In the genomic region with DNA sequence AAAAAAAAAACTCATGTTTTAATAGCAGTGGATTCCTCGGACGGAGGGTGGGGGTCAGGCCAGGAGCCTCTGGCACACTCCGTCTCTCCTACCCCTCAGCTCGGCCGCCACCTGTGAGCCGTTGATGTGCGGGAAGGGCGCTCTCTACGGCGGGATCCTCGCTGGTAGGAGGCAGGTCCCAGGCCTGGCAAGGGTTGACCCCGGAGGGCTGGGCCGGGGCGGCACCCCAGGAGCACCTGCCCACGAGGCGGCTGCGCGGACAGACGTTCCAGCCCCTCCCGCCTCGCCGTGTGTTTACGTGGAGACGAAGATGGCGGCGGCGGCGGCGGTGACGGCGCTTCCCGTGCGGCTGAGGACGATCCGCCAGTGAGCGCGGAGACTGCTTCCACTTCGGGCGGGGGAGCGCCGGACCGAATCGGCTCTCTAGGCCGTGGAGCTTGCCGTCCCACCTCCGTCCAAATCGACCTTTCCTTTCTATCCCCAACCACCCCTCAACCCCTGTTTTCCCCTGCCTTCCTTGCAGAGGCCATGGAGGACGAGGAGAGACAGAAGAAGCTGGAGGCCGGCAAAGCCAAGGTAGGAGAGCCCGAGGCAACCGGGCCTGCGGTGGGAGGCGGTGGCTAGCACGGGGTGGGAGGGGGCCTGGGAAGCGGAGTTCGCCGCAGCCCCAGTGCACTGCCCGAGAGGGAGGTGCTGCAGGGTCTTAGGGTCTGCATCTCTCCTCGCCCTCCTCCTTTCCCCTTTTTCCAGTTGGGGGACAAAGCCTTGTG, we compare ENCODE assay signal across 1 cellular context.
TF ChIP-seq lines count a peak whose summit lies in the region.

A gene (plus strand): TSS at position 291 of the 770 bp plus-strand sequence. CDS start 238 bp downstream, at position 529.

TF ChIP-seq in HepG2, 621 proteins besides CTCF, POLR2A, EP300 and RAD21 (continued from another document and continues in another):
- TF ChIP-seq, protein P1, sequence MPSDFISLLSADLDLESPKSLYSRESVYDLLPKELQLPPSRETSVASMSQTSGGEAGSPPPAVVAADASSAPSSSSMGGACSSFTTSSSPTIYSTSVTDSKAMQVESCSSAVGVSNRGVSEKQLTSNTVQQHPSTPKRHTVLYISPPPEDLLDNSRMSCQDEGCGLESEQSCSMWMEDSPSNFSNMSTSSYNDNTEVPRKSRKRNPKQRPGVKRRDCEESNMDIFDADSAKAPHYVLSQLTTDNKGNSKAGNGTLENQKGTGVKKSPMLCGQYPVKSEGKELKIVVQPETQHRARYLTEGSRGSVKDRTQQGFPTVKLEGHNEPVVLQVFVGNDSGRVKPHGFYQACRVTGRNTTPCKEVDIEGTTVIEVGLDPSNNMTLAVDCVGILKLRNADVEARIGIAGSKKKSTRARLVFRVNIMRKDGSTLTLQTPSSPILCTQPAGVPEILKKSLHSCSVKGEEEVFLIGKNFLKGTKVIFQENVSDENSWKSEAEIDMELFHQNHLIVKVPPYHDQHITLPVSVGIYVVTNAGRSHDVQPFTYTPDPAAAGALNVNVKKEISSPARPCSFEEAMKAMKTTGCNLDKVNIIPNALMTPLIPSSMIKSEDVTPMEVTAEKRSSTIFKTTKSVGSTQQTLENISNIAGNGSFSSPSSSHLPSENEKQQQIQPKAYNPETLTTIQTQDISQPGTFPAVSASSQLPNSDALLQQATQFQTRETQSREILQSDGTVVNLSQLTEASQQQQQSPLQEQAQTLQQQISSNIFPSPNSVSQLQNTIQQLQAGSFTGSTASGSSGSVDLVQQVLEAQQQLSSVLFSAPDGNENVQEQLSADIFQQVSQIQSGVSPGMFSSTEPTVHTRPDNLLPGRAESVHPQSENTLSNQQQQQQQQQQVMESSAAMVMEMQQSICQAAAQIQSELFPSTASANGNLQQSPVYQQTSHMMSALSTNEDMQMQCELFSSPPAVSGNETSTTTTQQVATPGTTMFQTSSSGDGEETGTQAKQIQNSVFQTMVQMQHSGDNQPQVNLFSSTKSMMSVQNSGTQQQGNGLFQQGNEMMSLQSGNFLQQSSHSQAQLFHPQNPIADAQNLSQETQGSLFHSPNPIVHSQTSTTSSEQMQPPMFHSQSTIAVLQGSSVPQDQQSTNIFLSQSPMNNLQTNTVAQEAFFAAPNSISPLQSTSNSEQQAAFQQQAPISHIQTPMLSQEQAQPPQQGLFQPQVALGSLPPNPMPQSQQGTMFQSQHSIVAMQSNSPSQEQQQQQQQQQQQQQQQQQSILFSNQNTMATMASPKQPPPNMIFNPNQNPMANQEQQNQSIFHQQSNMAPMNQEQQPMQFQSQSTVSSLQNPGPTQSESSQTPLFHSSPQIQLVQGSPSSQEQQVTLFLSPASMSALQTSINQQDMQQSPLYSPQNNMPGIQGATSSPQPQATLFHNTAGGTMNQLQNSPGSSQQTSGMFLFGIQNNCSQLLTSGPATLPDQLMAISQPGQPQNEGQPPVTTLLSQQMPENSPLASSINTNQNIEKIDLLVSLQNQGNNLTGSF (CRISPR knock-in tag; IDR thresholded peaks at IDR 0.05) = no peak
- TF ChIP-seq MED13 (CRISPR knock-in tag; IDR thresholded peaks at IDR 0.05) (no peak), ZFP41 (CRISPR knock-in tag; IDR thresholded peaks at IDR 0.05; ENCODE audit: borderline replicate concordance) (peak; percentile 55; the same call in 1 of the 2 replicates), RBFOX2 (IDR thresholded peaks at IDR 0.05; ENCODE audit: low read depth, low read length) (peak; percentile 93), FOXA1 (IDR thresholded peaks at IDR 0.05) (no peak), FOXA1 (CRISPR knock-in tag; IDR thresholded peaks at IDR 0.05) (peak; percentile 78), ZNF546 (CRISPR knock-in tag; conservative IDR thresholded peaks at IDR 0.05) (no peak), ZSCAN12 (CRISPR knock-in tag; IDR thresholded peaks at IDR 0.05) (no peak), ISX (CRISPR knock-in tag; conservative IDR thresholded peaks at IDR 0.05) (no peak), BORCS8-MEF2B (CRISPR knock-in tag; IDR thresholded peaks at IDR 0.05) (peak; percentile 86; the same call in 1 of the 2 replicates), ZFYVE20 (CRISPR knock-in tag; IDR thresholded peaks at IDR 0.05; ENCODE audit: borderline replicate concordance, low read depth) (no peak), IRF2 (CRISPR knock-in tag; IDR thresholded peaks at IDR 0.05) (peak; percentile 85; the same call in 1 of the 2 replicates), GTF3A (CRISPR knock-in tag; conservative IDR thresholded peaks at IDR 0.05) (no peak), ZNF724P (CRISPR knock-in tag; IDR thresholded peaks at IDR 0.05; ENCODE audit: borderline replicate concordance) (peak; percentile 75; the same call in 1 of the 2 replicates), FOXP1 (IDR thresholded peaks at IDR 0.05) (no peak), FOXP1 (CRISPR knock-in tag; IDR thresholded peaks at IDR 0.05) (no peak), TAF15 (IDR thresholded peaks at IDR 0.05; ENCODE audit: low read depth, low read length, poor library complexity, severe bottlenecking) (no peak), FLYWCH1 (CRISPR knock-in tag; IDR thresholded peaks at IDR 0.05) (peak; percentile 81; the same call in 1 of the 2 replicates), ZNF446 (CRISPR knock-in tag; IDR thresholded peaks at IDR 0.05) (no peak), ZMYM2 (CRISPR knock-in tag; IDR thresholded peaks at IDR 0.05) (no peak), GTF2F1 (IDR thresholded peaks at IDR 0.05; ENCODE audit: low read length) (no peak), ZNF777 (CRISPR knock-in tag; IDR thresholded peaks at IDR 0.05) (peak; percentile 25; the same call in 1 of the 2 replicates), NFYC (CRISPR knock-in tag; IDR thresholded peaks at IDR 0.05) (no peak), ZNF775 (CRISPR knock-in tag; IDR thresholded peaks at IDR 0.05; ENCODE audit: borderline replicate concordance) (no peak), ETV5 (CRISPR knock-in tag; IDR thresholded peaks at IDR 0.05; ENCODE audit: borderline replicate concordance) (peak; percentile 29; the same call in 1 of the 2 replicates), ZNF550 (CRISPR knock-in tag; IDR thresholded peaks at IDR 0.05; ENCODE audit: borderline replicate concordance) (no peak), SMAD3 (CRISPR knock-in tag; IDR thresholded peaks at IDR 0.05) (0 out of 2 replicates have a peak, but pooled peaks have one; percentile 25), PHF5A (CRISPR knock-in tag; IDR thresholded peaks at IDR 0.05; ENCODE audit: low read depth, unreplicated experiment) (no peak), PRPF4 (IDR thresholded peaks at IDR 0.05; ENCODE audit: low read depth, low read length, poor library complexity, severe bottlenecking) (no peak), ZNF572 (CRISPR knock-in tag; IDR thresholded peaks at IDR 0.05) (no peak), KLF6 (CRISPR knock-in tag; IDR thresholded peaks at IDR 0.05) (peak; percentile 75; the same call in 1 of the 2 replicates), SMARCC2 (IDR thresholded peaks at IDR 0.05) (no peak), MAFK (conservative IDR thresholded peaks at IDR 0.05 in 1 of 2, IDR thresholded peaks at IDR 0.05 in 1 of 2; ENCODE audit: low read length in 2 of 2) (no peak)
- TF ChIP-seq, protein P2, sequence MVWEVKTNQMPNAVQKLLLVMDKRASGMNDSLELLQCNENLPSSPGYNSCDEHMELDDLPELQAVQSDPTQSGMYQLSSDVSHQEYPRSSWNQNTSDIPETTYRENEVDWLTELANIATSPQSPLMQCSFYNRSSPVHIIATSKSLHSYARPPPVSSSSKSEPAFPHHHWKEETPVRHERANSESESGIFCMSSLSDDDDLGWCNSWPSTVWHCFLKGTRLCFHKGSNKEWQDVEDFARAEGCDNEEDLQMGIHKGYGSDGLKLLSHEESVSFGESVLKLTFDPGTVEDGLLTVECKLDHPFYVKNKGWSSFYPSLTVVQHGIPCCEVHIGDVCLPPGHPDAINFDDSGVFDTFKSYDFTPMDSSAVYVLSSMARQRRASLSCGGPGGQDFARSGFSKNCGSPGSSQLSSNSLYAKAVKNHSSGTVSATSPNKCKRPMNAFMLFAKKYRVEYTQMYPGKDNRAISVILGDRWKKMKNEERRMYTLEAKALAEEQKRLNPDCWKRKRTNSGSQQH (CRISPR knock-in tag; IDR thresholded peaks at IDR 0.05; ENCODE audit: low read depth) = peak; percentile 78
- TF ChIP-seq, protein P3, sequence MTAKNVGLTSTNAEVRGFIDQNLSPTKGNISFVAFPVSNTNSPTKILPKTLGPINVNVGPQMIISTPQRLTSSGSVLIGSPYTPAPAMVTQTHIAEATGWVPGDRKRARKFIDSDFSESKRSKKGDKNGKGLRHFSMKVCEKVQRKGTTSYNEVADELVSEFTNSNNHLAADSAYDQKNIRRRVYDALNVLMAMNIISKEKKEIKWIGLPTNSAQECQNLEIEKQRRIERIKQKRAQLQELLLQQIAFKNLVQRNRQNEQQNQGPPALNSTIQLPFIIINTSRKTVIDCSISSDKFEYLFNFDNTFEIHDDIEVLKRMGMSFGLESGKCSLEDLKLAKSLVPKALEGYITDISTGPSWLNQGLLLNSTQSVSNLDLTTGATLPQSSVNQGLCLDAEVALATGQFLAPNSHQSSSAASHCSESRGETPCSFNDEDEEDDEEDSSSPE (CRISPR knock-in tag; IDR thresholded peaks at IDR 0.05) = peak; percentile 88
- TF ChIP-seq, protein P4, sequence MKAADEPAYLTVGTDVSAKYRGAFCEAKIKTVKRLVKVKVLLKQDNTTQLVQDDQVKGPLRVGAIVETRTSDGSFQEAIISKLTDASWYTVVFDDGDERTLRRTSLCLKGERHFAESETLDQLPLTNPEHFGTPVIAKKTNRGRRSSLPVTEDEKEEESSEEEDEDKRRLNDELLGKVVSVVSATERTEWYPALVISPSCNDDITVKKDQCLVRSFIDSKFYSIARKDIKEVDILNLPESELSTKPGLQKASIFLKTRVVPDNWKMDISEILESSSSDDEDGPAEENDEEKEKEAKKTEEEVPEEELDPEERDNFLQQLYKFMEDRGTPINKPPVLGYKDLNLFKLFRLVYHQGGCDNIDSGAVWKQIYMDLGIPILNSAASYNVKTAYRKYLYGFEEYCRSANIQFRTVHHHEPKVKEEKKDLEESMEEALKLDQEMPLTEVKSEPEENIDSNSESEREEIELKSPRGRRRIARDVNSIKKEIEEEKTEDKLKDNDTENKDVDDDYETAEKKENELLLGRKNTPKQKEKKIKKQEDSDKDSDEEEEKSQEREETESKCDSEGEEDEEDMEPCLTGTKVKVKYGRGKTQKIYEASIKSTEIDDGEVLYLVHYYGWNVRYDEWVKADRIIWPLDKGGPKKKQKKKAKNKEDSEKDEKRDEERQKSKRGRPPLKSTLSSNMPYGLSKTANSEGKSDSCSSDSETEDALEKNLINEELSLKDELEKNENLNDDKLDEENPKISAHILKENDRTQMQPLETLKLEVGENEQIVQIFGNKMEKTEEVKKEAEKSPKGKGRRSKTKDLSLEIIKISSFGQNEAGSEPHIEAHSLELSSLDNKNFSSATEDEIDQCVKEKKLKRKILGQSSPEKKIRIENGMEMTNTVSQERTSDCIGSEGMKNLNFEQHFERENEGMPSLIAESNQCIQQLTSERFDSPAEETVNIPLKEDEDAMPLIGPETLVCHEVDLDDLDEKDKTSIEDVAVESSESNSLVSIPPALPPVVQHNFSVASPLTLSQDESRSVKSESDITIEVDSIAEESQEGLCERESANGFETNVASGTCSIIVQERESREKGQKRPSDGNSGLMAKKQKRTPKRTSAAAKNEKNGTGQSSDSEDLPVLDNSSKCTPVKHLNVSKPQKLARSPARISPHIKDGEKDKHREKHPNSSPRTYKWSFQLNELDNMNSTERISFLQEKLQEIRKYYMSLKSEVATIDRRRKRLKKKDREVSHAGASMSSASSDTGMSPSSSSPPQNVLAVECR (CRISPR knock-in tag; IDR thresholded peaks at IDR 0.05; ENCODE audit: borderline replicate concordance) = peak; percentile 87; the same call in 1 of the 2 replicates
- TF ChIP-seq, protein P5, sequence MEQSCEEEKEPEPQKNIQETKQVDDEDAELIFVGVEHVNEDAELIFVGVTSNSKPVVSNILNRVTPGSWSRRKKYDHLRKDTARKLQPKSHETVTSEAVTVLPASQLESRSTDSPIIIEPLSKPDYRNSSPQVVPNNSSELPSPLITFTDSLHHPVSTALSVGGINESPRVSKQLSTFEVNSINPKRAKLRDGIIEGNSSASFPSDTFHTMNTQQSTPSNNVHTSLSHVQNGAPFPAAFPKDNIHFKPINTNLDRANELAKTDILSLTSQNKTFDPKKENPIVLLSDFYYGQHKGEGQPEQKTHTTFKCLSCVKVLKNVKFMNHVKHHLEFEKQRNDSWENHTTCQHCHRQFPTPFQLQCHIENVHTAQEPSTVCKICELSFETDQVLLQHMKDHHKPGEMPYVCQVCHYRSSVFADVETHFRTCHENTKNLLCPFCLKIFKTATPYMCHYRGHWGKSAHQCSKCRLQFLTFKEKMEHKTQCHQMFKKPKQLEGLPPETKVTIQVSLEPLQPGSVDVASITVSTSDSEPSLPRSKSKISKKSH (CRISPR knock-in tag; IDR thresholded peaks at IDR 0.05; ENCODE audit: borderline replicate concordance) = peak; percentile 35; the same call in 1 of the 2 replicates
- TF ChIP-seq, protein P6, sequence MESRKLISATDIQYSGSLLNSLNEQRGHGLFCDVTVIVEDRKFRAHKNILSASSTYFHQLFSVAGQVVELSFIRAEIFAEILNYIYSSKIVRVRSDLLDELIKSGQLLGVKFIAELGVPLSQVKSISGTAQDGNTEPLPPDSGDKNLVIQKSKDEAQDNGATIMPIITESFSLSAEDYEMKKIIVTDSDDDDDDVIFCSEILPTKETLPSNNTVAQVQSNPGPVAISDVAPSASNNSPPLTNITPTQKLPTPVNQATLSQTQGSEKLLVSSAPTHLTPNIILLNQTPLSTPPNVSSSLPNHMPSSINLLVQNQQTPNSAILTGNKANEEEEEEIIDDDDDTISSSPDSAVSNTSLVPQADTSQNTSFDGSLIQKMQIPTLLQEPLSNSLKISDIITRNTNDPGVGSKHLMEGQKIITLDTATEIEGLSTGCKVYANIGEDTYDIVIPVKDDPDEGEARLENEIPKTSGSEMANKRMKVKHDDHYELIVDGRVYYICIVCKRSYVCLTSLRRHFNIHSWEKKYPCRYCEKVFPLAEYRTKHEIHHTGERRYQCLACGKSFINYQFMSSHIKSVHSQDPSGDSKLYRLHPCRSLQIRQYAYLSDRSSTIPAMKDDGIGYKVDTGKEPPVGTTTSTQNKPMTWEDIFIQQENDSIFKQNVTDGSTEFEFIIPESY (CRISPR knock-in tag; IDR thresholded peaks at IDR 0.05) = no peak
- TF ChIP-seq, protein P7, sequence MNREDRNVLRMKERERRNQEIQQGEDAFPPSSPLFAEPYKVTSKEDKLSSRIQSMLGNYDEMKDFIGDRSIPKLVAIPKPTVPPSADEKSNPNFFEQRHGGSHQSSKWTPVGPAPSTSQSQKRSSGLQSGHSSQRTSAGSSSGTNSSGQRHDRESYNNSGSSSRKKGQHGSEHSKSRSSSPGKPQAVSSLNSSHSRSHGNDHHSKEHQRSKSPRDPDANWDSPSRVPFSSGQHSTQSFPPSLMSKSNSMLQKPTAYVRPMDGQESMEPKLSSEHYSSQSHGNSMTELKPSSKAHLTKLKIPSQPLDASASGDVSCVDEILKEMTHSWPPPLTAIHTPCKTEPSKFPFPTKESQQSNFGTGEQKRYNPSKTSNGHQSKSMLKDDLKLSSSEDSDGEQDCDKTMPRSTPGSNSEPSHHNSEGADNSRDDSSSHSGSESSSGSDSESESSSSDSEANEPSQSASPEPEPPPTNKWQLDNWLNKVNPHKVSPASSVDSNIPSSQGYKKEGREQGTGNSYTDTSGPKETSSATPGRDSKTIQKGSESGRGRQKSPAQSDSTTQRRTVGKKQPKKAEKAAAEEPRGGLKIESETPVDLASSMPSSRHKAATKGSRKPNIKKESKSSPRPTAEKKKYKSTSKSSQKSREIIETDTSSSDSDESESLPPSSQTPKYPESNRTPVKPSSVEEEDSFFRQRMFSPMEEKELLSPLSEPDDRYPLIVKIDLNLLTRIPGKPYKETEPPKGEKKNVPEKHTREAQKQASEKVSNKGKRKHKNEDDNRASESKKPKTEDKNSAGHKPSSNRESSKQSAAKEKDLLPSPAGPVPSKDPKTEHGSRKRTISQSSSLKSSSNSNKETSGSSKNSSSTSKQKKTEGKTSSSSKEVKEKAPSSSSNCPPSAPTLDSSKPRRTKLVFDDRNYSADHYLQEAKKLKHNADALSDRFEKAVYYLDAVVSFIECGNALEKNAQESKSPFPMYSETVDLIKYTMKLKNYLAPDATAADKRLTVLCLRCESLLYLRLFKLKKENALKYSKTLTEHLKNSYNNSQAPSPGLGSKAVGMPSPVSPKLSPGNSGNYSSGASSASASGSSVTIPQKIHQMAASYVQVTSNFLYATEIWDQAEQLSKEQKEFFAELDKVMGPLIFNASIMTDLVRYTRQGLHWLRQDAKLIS (CRISPR knock-in tag; IDR thresholded peaks at IDR 0.05) = no peak
